In the genomic region with DNA sequence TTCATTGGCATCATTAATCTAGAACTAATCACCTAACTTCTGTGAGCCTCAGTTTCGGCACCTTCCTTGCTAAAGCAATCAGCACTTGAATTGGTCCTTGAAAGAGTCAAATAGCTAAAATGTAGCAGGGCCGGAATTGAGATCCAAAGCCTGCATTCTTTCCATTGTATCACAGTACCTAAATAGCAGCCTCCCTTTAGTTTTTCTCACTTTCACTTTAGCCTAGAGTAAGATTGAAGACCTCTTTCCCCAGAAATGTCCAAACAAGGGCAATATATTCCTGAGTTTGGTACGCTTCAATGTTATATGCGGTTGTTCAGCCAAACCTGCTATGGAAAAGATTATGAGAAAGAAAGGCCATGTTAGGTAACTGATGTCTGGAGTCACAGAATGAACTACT, we compare ENCODE assay signal across 14 cellular contexts.
"Had no signal": no experiment of that assay in that cellular context is flagged by ENCODE, and none has a peak within 500 bp of the region (broad histone marks: within the 10 kb centered on the region; RNA-seq: fewer than 3 reads in every experiment).

No MANE protein-coding gene starts in this region.

- H3K27me3 Mint-ChIP-seq: activated CD4-positive, alpha-beta memory T cell treated with anti-CD3 and anti-CD28 coated beads for 36 hours; activated naive CD4-positive, alpha-beta T cell treated with anti-CD3 and anti-CD28 coated beads, Interleukin-2, amount 10 ng/mL, durations not matched to agents 7 days and 5 days; central memory CD8-positive, alpha-beta T cell; dendritic cell treated with granulocyte-macrophage colony-stimulating factor and Interleukin-4, amounts not matched to agents 40 ng/mL and 50 ng/mL, for 4 days; natural killer cell treated with Interleukin-12 subunit alpha and Interleukin-12 subunit beta and Interleukin-15 and Interleukin-18, amount 100 ng/mL, for 72 hours had no signal

- DNase-seq: activated CD4-positive, alpha-beta memory T cell treated with anti-CD3 and anti-CD28 coated beads for 36 hours; activated CD4-positive, CD25-positive, alpha-beta regulatory T cell treated with anti-CD3 and anti-CD28 coated beads, Interleukin-2, amount 50 U/mL, for 72 hours; activated CD8-positive, alpha-beta memory T cell treated with anti-CD3 and anti-CD28 coated beads, Interleukin-2, amount 50 U/mL, for 4 hours; activated naive CD4-positive, alpha-beta T cell treated with anti-CD3 and anti-CD28 coated beads, Interleukin-2, amount 10 ng/mL, durations not matched to agents 7 days and 5 days; hippocampal formation; left colon; mucosa of descending colon; nucleus accumbens; stimulated activated CD4-positive, alpha-beta T cell treated with anti-CD3 and anti-CD28 coated beads, Interleukin-4, amount 100 ng/mL, for 4 hours; upper lobe of right lung had no signal

- H3K27me3 ChIP-seq: SJSA1, upper lobe of right lung had no signal

- H3K4me3 ChIP-seq: mucosa of descending colon, SJSA1, upper lobe of right lung had no signal

- H3K9me3 ChIP-seq: mucosa of descending colon, SJSA1, upper lobe of right lung had no signal

- H3K27ac ChIP-seq: SJSA1, upper lobe of right lung had no signal

- H3K9me3 Mint-ChIP-seq: activated CD4-positive, alpha-beta memory T cell treated with anti-CD3 and anti-CD28 coated beads for 36 hours; activated naive CD4-positive, alpha-beta T cell treated with anti-CD3 and anti-CD28 coated beads, Interleukin-2, amount 10 ng/mL, durations not matched to agents 7 days and 5 days; central memory CD8-positive, alpha-beta T cell; dendritic cell treated with granulocyte-macrophage colony-stimulating factor and Interleukin-4, amounts not matched to agents 40 ng/mL and 50 ng/mL, for 4 days; natural killer cell treated with Interleukin-12 subunit alpha and Interleukin-12 subunit beta and Interleukin-15 and Interleukin-18, amount 100 ng/mL, for 72 hours had no signal

- H3K4me1 ChIP-seq: SJSA1 had no signal

- H3K27ac Mint-ChIP-seq: activated CD4-positive, alpha-beta memory T cell treated with anti-CD3 and anti-CD28 coated beads for 36 hours; activated naive CD4-positive, alpha-beta T cell treated with anti-CD3 and anti-CD28 coated beads, Interleukin-2, amount 10 ng/mL, durations not matched to agents 7 days and 5 days; dendritic cell treated with granulocyte-macrophage colony-stimulating factor and Interleukin-4, amounts not matched to agents 40 ng/mL and 50 ng/mL, for 4 days; natural killer cell treated with Interleukin-12 subunit alpha and Interleukin-12 subunit beta and Interleukin-15 and Interleukin-18, amount 100 ng/mL, for 72 hours had no signal

- H3K4me3 Mint-ChIP-seq: activated CD4-positive, alpha-beta memory T cell treated with anti-CD3 and anti-CD28 coated beads for 36 hours; activated naive CD4-positive, alpha-beta T cell treated with anti-CD3 and anti-CD28 coated beads, Interleukin-2, amount 10 ng/mL, durations not matched to agents 7 days and 5 days; central memory CD8-positive, alpha-beta T cell; dendritic cell treated with granulocyte-macrophage colony-stimulating factor and Interleukin-4, amounts not matched to agents 40 ng/mL and 50 ng/mL, for 4 days; natural killer cell treated with Interleukin-12 subunit alpha and Interleukin-12 subunit beta and Interleukin-15 and Interleukin-18, amount 100 ng/mL, for 72 hours had no signal

- H3K4me1 Mint-ChIP-seq: activated naive CD4-positive, alpha-beta T cell treated with anti-CD3 and anti-CD28 coated beads, Interleukin-2, amount 10 ng/mL, durations not matched to agents 7 days and 5 days; central memory CD8-positive, alpha-beta T cell had no signal
